9 cellular contexts compared by ENCODE assay signal in genomic region chr10:70221030-70221429, GRCh38. TPM values are rescaled to one million over a fixed set of nuclear protein-coding genes. Genes with fewer than 3 reads are reported as not detected.
A peak's percentile ranks its signal among the peaks of the same experiment; 100 is the strongest.
DNase-seq lines count a peak whose midpoint lies in the region; ATAC-seq, FAIRE-seq and TF ChIP-seq lines count a peak whose summit lies in the region.
"Had no signal": no experiment of that assay in that cellular context is flagged by ENCODE, and none has a peak within 500 bp of the region (broad histone marks: within the 10 kb centered on the region; RNA-seq: fewer than 3 reads in every experiment).

No MANE protein-coding gene starts in this region.

- TF ChIP-seq RAD21 in HepG2 (CRISPR knock-in tag; IDR thresholded peaks at IDR 0.05), result no peak

- intact Hi-C loops in HepG2 (cut with micrococcal nuclease; ENCODE audit: unreplicated experiment), result loop anchor here (1.0 kb wide), 2 partner anchors 110 to 143 kb away; no protein-coding TSS in a partner anchor
- intact Hi-C loops in right lobe of liver (cut with DNase I), result loop anchor here in 1 of 2 donors (5.0 kb wide), 1 partner anchor 141 kb away; no protein-coding TSS in a partner anchor
- intact Hi-C loops in PC-9 (cut with micrococcal nuclease; ENCODE audit: unreplicated experiment), result loop anchor here (1.0 to 10.0 kb wide), 5 partner anchors 127 to 664 kb away; partner anchors contain the start of gene PCBD1
- intact Hi-C loops in left lung (cut with DNase I), result no loop called here

- H3K9me2 ChIP-seq in PC-9 (ENCODE audit: insufficient read depth), result no peaks in the 10 kb centered on the region

- H3K27ac ChIP-seq in HepG2 (ENCODE audit: extremely low read length, insufficient read depth, low read length), result peak overlapping the region; percentile 15
- no peak overlapping the region for H3K27ac ChIP-seq in right lobe of liver
- H3K27ac ChIP-seq in PC-9, result peak overlapping the region; percentile 78
- peak overlapping the region; percentile 18 to 51 for H3K27ac ChIP-seq in left lung
- H3K27ac ChIP-seq in brain microvascular endothelial cell, result no peak overlapping the region

- in situ Hi-C loops in HepG2 (cut with HindIII; ENCODE audit: extremely low pct_ligation_motif_present, low pct_unique_long_range_greater_than_20kb) (loop anchor here (5.0 kb wide), 1 partner anchor 141 kb away; no protein-coding TSS in a partner anchor), brain microvascular endothelial cell (cut with HindIII; ENCODE audit: low pct_ligation_motif_present, low sequenced_read_pairs) (no loop called here)

- TF ChIP-seq CTCF in HepG2 (CRISPR knock-in tag; IDR thresholded peaks at IDR 0.05) (no peak), right lobe of liver (IDR thresholded peaks at IDR 0.05) (no peak), PC-9 (conservative IDR thresholded peaks at IDR 0.05) (no peak), left lung (IDR thresholded peaks at IDR 0.05) (no peak), brain microvascular endothelial cell (IDR thresholded peaks at IDR 0.05; ENCODE audit: low read depth, low read length, missing control alignments) (no peak)

- POLR2A ChIA-PET in HepG2 (lab: Yijun Ruan, JAX) (interaction anchor here (0.8 to 2.5 kb wide), 7 partner anchors 12 to 184 kb away, joined by 3 to 19 read pairs (median 3); partner anchors contain the start of genes EIF4EBP2, PPA1 and SAR1A), PC-9 (lab: Charles Lee; ENCODE audit: unreplicated experiment) (interaction anchor here (0.5 to 1.0 kb wide), 3 partner anchors 143 to 702 kb away, joined by 5 to 14 read pairs (median 7); no protein-coding TSS in a partner anchor)

- H3K4me1 ChIP-seq in HepG2 (ENCODE audit: insufficient read depth, low read length) (peaks cover 25% of the 10 kb centered on the region), right lobe of liver (peaks cover 0 to 17% (median 4%) of the 10 kb centered on the region in 4 donors), PC-9 (replicated peaks; ENCODE audit: insufficient read depth) (peaks cover 35% of the 10 kb centered on the region), left lung (peaks cover 5 to 12% of the 10 kb centered on the region in 2 donors)

- H3F3A ChIP-seq in PC-9 (ENCODE audit: insufficient read depth, low read depth), result peaks cover 83% of the 10 kb centered on the region

- H2AFZ ChIP-seq in HepG2 (ENCODE audit: low read length), result no peak overlapping the region
- H2AFZ ChIP-seq in PC-9, result no peak overlapping the region

- CTCF ChIA-PET in HepG2 (lab: Yijun Ruan, JAX; ENCODE audit: low intra/inter-chr PET ratio, low total read pairs) (interaction anchor here (0.8 to 1.7 kb wide), 5 partner anchors 111 to 167 kb away, joined by 3 to 35 read pairs (median 3); no protein-coding TSS in a partner anchor), PC-9 (lab: Charles Lee) (interaction anchor here (0.6 to 3.4 kb wide), 15 partner anchors 11 to 1060 kb away, joined by 3 to 85 read pairs (median 5); partner anchors contain the start of gene TYSND1)

- H3K4me3 ChIP-seq in HepG2 (replicated peaks in 1 of 3; ENCODE audit: insufficient read depth in 1 of 3, low read depth in 2 of 3, low read length in 3 of 3) (no peak overlapping the region), right lobe of liver (no peak overlapping the region), PC-9 (no peak overlapping the region; the same call in 1 of the 2 replicates), left lung (no peak overlapping the region), brain microvascular endothelial cell (ENCODE audit: low read depth, low read length) (no peak overlapping the region)

- DNase-seq in HepG2 (ENCODE audit: low spot score) (no peak), right lobe of liver (no peak), PC-9 (no peak), left lung (no peak), HPDE6-E6E7 (ENCODE audit: extremely low spot score) (no peak), brain microvascular endothelial cell (no peak)
- DNase-seq in activated CD8-positive, alpha-beta memory T cell treated with anti-CD3 and anti-CD28 coated beads for 24 hours, result no peak

- TF ChIP-seq EP300 in HepG2 (IDR thresholded peaks at IDR 0.05; ENCODE audit: low read depth in 2 of 2, low read length in 2 of 2) (no peak), HepG2 (CRISPR knock-in tag; IDR thresholded peaks at IDR 0.05; ENCODE audit: borderline replicate concordance) (no peak)

- no peak for TF ChIP-seq POLR2A in HepG2 (IDR thresholded peaks at IDR 0.05; ENCODE audit: insufficient read depth in 1 of 2, low read depth in 2 of 2, low read length in 2 of 2)
- no peak for TF ChIP-seq POLR2A in right lobe of liver (IDR thresholded peaks at IDR 0.05)

- H3K27me3 ChIP-seq in HepG2 (ENCODE audit: control insufficient read depth in 1 of 2, insufficient read depth in 2 of 2, low read length in 2 of 2) (no peaks in the 10 kb centered on the region; a peak in 1 of 5 replicates), right lobe of liver (no peaks in the 10 kb centered on the region), PC-9 (ENCODE audit: insufficient read depth, low read depth) (no peaks in the 10 kb centered on the region), left lung (no peaks in the 10 kb centered on the region), brain microvascular endothelial cell (replicated peaks) (no peaks in the 10 kb centered on the region)

- peaks cover 13% of the 10 kb centered on the region for H4K20me1 ChIP-seq in HepG2 (ENCODE audit: insufficient read depth, low read length)
- H4K20me1 ChIP-seq in PC-9 (ENCODE audit: insufficient read depth), result peaks cover 3% of the 10 kb centered on the region

- H3K9me3 ChIP-seq in HepG2 (ENCODE audit: low read length) (no peaks in the 10 kb centered on the region), right lobe of liver (no peaks in the 10 kb centered on the region), PC-9 (ENCODE audit: insufficient read depth, low read depth) (no peaks in the 10 kb centered on the region), left lung (no peaks in the 10 kb centered on the region)

- no peak overlapping the region for H3K9ac ChIP-seq in HepG2 (ENCODE audit: insufficient read depth, low read depth, low read length)

- H3K79me2 ChIP-seq in HepG2 (ENCODE audit: insufficient read depth, low read length) (peaks cover 41% of the 10 kb centered on the region), PC-9 (ENCODE audit: low read depth) (peaks cover 59% of the 10 kb centered on the region)

- WGBS in HepG2 (ENCODE audit: low lambda C conversion rate), result 60% methylated on average over 1 of the region's 1 CpG
- WGBS in right lobe of liver (ENCODE audit: insufficient coverage, low coverage, low lambda C conversion rate, missing lambda C conversion rate), result 0% methylated on average over 1 of the region's 1 CpG

- ATAC-seq in HepG2 (no peak), right lobe of liver (no peak), left lung (no peak), HG02981 (IDR thresholded peaks at IDR 0.05; ENCODE audit: unreplicated experiment) (no peak)

- H3K36me3 ChIP-seq in HepG2 (replicated peaks in 1 of 2; ENCODE audit: control insufficient read depth in 1 of 2, insufficient read depth in 2 of 2, low read length in 2 of 2) (peaks cover 9 to 45% of the 10 kb centered on the region in 2 experiments), right lobe of liver (peaks cover 0 to 22% (median 5%) of the 10 kb centered on the region in 4 donors), PC-9 (ENCODE audit: low read depth) (peaks cover 22% of the 10 kb centered on the region), left lung (peaks cover 0 to 36% of the 10 kb centered on the region in 2 donors), brain microvascular endothelial cell (replicated peaks) (peaks cover 15% of the 10 kb centered on the region)

- no peak for FAIRE-seq in HepG2 (lab: Jason Lieb, UNC)
- FAIRE-seq: bronchial epithelial cell had no signal

- BruUV-seq in HepG2 (replicated peaks; lab: Mats Ljungman, UMichigan), result no TSS peak
- no TSS peak for BruUV-seq in PC-9 (replicated peaks; lab: Mats Ljungman, UMichigan)

- H3K4me2 ChIP-seq in HepG2 (ENCODE audit: low read depth, low read length) (peak overlapping the region; percentile 25; the same call in 1 of the 2 replicates), PC-9 (peak overlapping the region; percentile 61)

RNA-seq across cellular contexts. Expression of gene PPA1, which starts 12.2 kb away (rescaled TPM):
- total RNA-seq in HepG2 (2016; rRNA removed; fragmentation: Illumina TruSeq; extraction: Trizol) (250 and 371 TPM in 2 replicates), right lobe of liver (100 to 1,000 TPM in 3 of 6 experiments, 10 to 100 TPM in 3; 64.8 to 133 (median 95.7) TPM), PC-9 (2021) (224 and 236 TPM in 2 replicates), left lung (100 to 1,000 TPM; 223 to 231 TPM)
- total RNA-seq in HepG2 (2016; cell fraction: cytosol; rRNA removed; fragmentation: Illumina TruSeq; extraction: Trizol; ENCODE audit: low read depth), result 82.0 and 100 TPM in 2 replicates
- total RNA-seq in HepG2 (2016; cell fraction: insoluble cytoplasmic fraction; rRNA removed; fragmentation: Illumina TruSeq; extraction: Trizol), result 255 and 390 TPM in 2 replicates
- total RNA-seq in HepG2 (2016; cell fraction: membrane; rRNA removed; fragmentation: Illumina TruSeq; extraction: Trizol), result 165 and 176 TPM in 2 replicates
- 97.3 and 103 TPM in 2 replicates for total RNA-seq in HepG2 (2016; cell fraction: nucleus; rRNA removed; fragmentation: Illumina TruSeq; extraction: Trizol)
- polyA plus RNA-seq in HepG2 (2011; rRNA removed), result 104 and 136 TPM in 2 replicates
- 79.2 and 103 TPM in 2 replicates for polyA plus RNA-seq in HepG2 (2011; cell fraction: cytosol; rRNA removed)
- 29.6 and 38.4 TPM in 2 replicates for polyA plus RNA-seq in HepG2 (2011; cell fraction: nucleus; rRNA removed)
- 160 and 173 TPM in 2 replicates for polyA plus RNA-seq in HepG2 (2012)
- 83.3 and 87.7 TPM in 2 replicates for polyA plus RNA-seq in HepG2 (2016; cell fraction: cytosol; fragmentation: Illumina TruSeq; extraction: Trizol; ENCODE audit: low read depth)
- polyA plus RNA-seq in HepG2 (2016; cell fraction: insoluble cytoplasmic fraction; fragmentation: Illumina TruSeq; extraction: Trizol; ENCODE audit: low read depth), result 345 and 373 TPM in 2 replicates
- 131 and 143 TPM in 2 replicates for polyA plus RNA-seq in HepG2 (2016; cell fraction: membrane; fragmentation: Illumina TruSeq; extraction: Trizol; ENCODE audit: low read depth)
- 129 and 132 TPM in 2 replicates for polyA plus RNA-seq in HepG2 (2016; cell fraction: nucleus; fragmentation: Illumina TruSeq; extraction: Trizol; ENCODE audit: insufficient read depth, low read depth)
- 27.3 and 92.0 TPM in 2 replicates for polyA minus RNA-seq in HepG2 (2011; rRNA and poly(A)+ RNA removed; ENCODE audit: low replicate concordance)
- polyA minus RNA-seq in HepG2 (2011; cell fraction: cytosol; rRNA and poly(A)+ RNA removed), result 75.4 and 86.8 TPM in 2 replicates
- polyA minus RNA-seq in HepG2 (2011; cell fraction: nucleus; rRNA and poly(A)+ RNA removed), result 78.9 and 82.8 TPM in 2 replicates

RNA-seq across cellular contexts. Expression of gene SAR1A, which starts 50.7 kb away (rescaled TPM):
- total RNA-seq in HepG2 (2016; rRNA removed; fragmentation: Illumina TruSeq; extraction: Trizol) (104 and 117 TPM in 2 replicates), right lobe of liver (10 to 100 TPM; 35.3 to 77.5 (median 61.0) TPM), PC-9 (2021) (80.3 and 124 TPM in 2 replicates), left lung (100 to 1,000 TPM; 165 to 219 TPM)
- 53.7 and 67.8 TPM in 2 replicates for total RNA-seq in HepG2 (2016; cell fraction: cytosol; rRNA removed; fragmentation: Illumina TruSeq; extraction: Trizol; ENCODE audit: low read depth)
- total RNA-seq in HepG2 (2016; cell fraction: insoluble cytoplasmic fraction; rRNA removed; fragmentation: Illumina TruSeq; extraction: Trizol), result 98.6 and 118 TPM in 2 replicates
- total RNA-seq in HepG2 (2016; cell fraction: membrane; rRNA removed; fragmentation: Illumina TruSeq; extraction: Trizol), result 40.3 and 46.7 TPM in 2 replicates
- total RNA-seq in HepG2 (2016; cell fraction: nucleus; rRNA removed; fragmentation: Illumina TruSeq; extraction: Trizol), result 88.9 and 106 TPM in 2 replicates
- polyA plus RNA-seq in HepG2 (2011; rRNA removed), result 42.7 and 51.4 TPM in 2 replicates
- polyA plus RNA-seq in HepG2 (2011; cell fraction: cytosol; rRNA removed), result 18.7 and 26.3 TPM in 2 replicates
- 20.6 and 21.6 TPM in 2 replicates for polyA plus RNA-seq in HepG2 (2011; cell fraction: nucleus; rRNA removed)
- polyA plus RNA-seq in HepG2 (2012), result 43.4 and 54.2 TPM in 2 replicates
- 17.3 and 19.4 TPM in 2 replicates for polyA plus RNA-seq in HepG2 (2016; cell fraction: cytosol; fragmentation: Illumina TruSeq; extraction: Trizol; ENCODE audit: low read depth)
- polyA plus RNA-seq in HepG2 (2016; cell fraction: insoluble cytoplasmic fraction; fragmentation: Illumina TruSeq; extraction: Trizol; ENCODE audit: low read depth), result 65.1 and 69.7 TPM in 2 replicates
- 14.1 and 16.4 TPM in 2 replicates for polyA plus RNA-seq in HepG2 (2016; cell fraction: membrane; fragmentation: Illumina TruSeq; extraction: Trizol; ENCODE audit: low read depth)
- 125 and 135 TPM in 2 replicates for polyA plus RNA-seq in HepG2 (2016; cell fraction: nucleus; fragmentation: Illumina TruSeq; extraction: Trizol; ENCODE audit: insufficient read depth, low read depth)
- polyA minus RNA-seq in HepG2 (2011; rRNA and poly(A)+ RNA removed; ENCODE audit: low replicate concordance), result 86.9 and 186 TPM in 2 replicates
- polyA minus RNA-seq in HepG2 (2011; cell fraction: cytosol; rRNA and poly(A)+ RNA removed), result 41.2 and 47.2 TPM in 2 replicates
- 43.6 and 52.5 TPM in 2 replicates for polyA minus RNA-seq in HepG2 (2011; cell fraction: nucleus; rRNA and poly(A)+ RNA removed)

Comparison
In these comparisons a context has a peak if more than half of its experiments do, and no peak if none do; other contexts are left out.
1. H3K27ac ChIP-seq: peak in HepG2 (single experiment), PC-9 (single experiment) and left lung (2 of 2); none in right lobe of liver (0 of 3) and brain microvascular endothelial cell (single experiment).
2. intact Hi-C loops: an anchor here in HepG2 (1.0 kb wide) and PC-9 (1.0 to 10.0 kb wide); none called in left lung.